15 cellular contexts compared by ENCODE assay signal in genomic region chr2:203694186-203694585, GRCh38. TPM values are rescaled to one million over a fixed set of nuclear protein-coding genes. Genes with fewer than 3 reads are reported as not detected.
DNase-seq lines count a peak whose midpoint lies in the region; ATAC-seq and TF ChIP-seq lines count a peak whose summit lies in the region.
"Had no signal": no experiment of that assay in that cellular context is flagged by ENCODE, and none has a peak within 500 bp of the region (broad histone marks: within the 10 kb centered on the region; RNA-seq: fewer than 3 reads in every experiment).

No MANE protein-coding gene starts in this region.

- no peaks in the 10 kb centered on the region for H3K36me3 ChIP-seq in lower lobe of right lung
- H3K36me3 ChIP-seq: BLaER1 had no signal

- peaks cover 41% of the 10 kb centered on the region for H3K4me1 ChIP-seq in lower lobe of right lung

- H3K36me3 Mint-ChIP-seq in nephron (ENCODE audit: low read depth): peaks cover 14% of the 10 kb centered on the region
- H3K36me3 Mint-ChIP-seq: CD8-positive, alpha-beta memory T cell had no signal

- no peak for TF ChIP-seq CTCF in VCaP (conservative IDR thresholded peaks at IDR 0.05)
- TF ChIP-seq CTCF in nephron (IDR thresholded peaks at IDR 0.05; ENCODE audit: unreplicated experiment in 3 of 3): no peak
- TF ChIP-seq CTCF in lower lobe of right lung (IDR thresholded peaks at IDR 0.05): no peak

- peak; percentile 98 for DNase-seq in LHCN-M2 (ENCODE audit: low read depth)
- DNase-seq in lower lobe of right lung: no peak
- DNase-seq in NCI-H146 (lab: John Stamatoyannopoulos, UW): no peak
- DNase-seq: CD8-positive, alpha-beta memory T cell; DMS79; H9; NCI-H187 treated with DMSO at 0.1 percent for 48 hours had no signal

- intact Hi-C loops in lower lobe of right lung (cut with DNase I): no loop called here

- H3K9me3 Mint-ChIP-seq in nephron: peaks cover 17% of the 10 kb centered on the region
- H3K9me3 Mint-ChIP-seq: H9 had no signal

- H3K27ac ChIP-seq in VCaP: peak overlapping the region; percentile 74
- H3K27ac ChIP-seq in lower lobe of right lung: no peak overlapping the region
- H3K27ac ChIP-seq: BLaER1 had no signal

- peaks cover 51% of the 10 kb centered on the region for H3K4me1 Mint-ChIP-seq in nephron

- no peak overlapping the region for H3K4me3 ChIP-seq in lower lobe of right lung
- H3K4me3 ChIP-seq: BLaER1 had no signal

- no peaks in the 10 kb centered on the region for H3K9me3 ChIP-seq in lower lobe of right lung

- no peaks in the 10 kb centered on the region for H3K27me3 Mint-ChIP-seq in nephron (ENCODE audit: low read depth)
- H3K27me3 Mint-ChIP-seq: CD8-positive, alpha-beta memory T cell had no signal

- H3K27ac Mint-ChIP-seq in nephron: peak overlapping the region; percentile 37 to 93 (median 52)
- H3K27ac Mint-ChIP-seq: H9, IgD-negative memory B cell had no signal

- no peak overlapping the region for H3K4me3 Mint-ChIP-seq in nephron
- H3K4me3 Mint-ChIP-seq: CD8-positive, alpha-beta memory T cell; H9; IgD-negative memory B cell had no signal

- H3K27me3 ChIP-seq in lower lobe of right lung (ENCODE audit: low read depth): no peaks in the 10 kb centered on the region
- H3K27me3 ChIP-seq: BLaER1 had no signal

- ATAC-seq in GM18502 (IDR thresholded peaks at IDR 0.05; ENCODE audit: poor library complexity, unreplicated experiment): peak; percentile 41
- ATAC-seq in HG02678 (IDR thresholded peaks at IDR 0.05; ENCODE audit: unreplicated experiment): no peak
- no peak for ATAC-seq in lower lobe of right lung
- no peak for ATAC-seq in GM21423 (IDR thresholded peaks at IDR 0.05; ENCODE audit: unreplicated experiment)
- ATAC-seq: Right ventricle myocardium inferior had no signal

RNA-seq across cellular contexts. Expression of gene CD28, which starts 12.3 kb away (rescaled TPM):
- total RNA-seq in LHCN-M2 (2014; rRNA removed): 0.52 and 0.64 TPM in 2 replicates
- 0.06 TPM for polyA plus RNA-seq in LHCN-M2 (2012)
- total RNA-seq in lower lobe of right lung: 2.2 TPM
- total RNA-seq: H9 had no signal
